ENCODE assay signal across 14 cellular contexts in the genomic region with DNA sequence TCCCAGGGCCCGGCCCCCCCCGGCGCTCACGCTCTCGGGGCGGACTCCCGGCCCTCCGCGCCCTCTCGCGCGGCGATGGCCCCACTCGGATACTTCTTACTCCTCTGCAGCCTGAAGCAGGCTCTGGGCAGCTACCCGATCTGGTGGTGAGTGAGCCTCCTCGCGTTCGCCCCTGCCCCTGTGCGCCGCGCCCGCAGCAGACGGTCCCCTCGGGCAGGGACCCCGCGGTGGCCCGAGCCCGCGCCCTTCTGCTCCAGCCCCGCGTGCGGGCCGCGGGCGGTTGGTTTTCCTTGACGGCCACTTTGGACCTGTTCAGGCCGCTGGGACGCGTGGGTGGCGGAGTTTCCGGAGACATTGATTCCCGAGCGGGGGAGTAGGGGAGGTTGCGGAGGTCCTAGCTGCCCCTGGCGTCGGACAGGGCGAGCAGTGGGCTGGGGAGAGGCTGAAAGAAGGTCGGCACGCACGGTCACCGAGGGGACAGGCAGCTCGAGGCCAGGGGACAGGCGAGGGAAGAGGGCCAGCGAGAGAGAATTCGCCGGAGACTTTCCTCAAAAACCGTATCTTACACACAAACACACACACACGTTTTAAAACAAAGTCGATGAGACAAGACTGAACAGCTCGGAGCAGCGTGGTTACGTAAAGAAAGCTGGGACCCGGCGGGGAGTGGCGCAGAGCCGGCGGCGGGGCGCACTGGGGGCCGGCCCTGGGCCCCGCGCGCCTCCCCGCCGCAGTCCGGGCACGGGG. TPM values are rescaled to one million over a fixed set of nuclear protein-coding genes. Genes with fewer than 3 reads are reported as not detected.
DNase-seq lines count a peak whose midpoint lies in the region; ATAC-seq and TF ChIP-seq lines count a peak whose summit lies in the region.
"Had no signal": no experiment of that assay in that cellular context is flagged by ENCODE, and none has a peak within 500 bp of the region (broad histone marks: within the 10 kb centered on the region; RNA-seq: fewer than 3 reads in every experiment).

No MANE protein-coding gene starts in this region.

- H3K36me3 Mint-ChIP-seq in natural killer cell treated with Interleukin-12 subunit alpha and Interleukin-12 subunit beta and Interleukin-15 and Interleukin-18, amount 100 ng/mL, for 72 hours, result no peaks in the 10 kb centered on the region

- no peak overlapping the region for H3K4me3 Mint-ChIP-seq in natural killer cell treated with Interleukin-12 subunit alpha and Interleukin-12 subunit beta and Interleukin-15 and Interleukin-18, amount 100 ng/mL, for 72 hours
- H3K4me3 Mint-ChIP-seq: activated CD4-positive, alpha-beta T cell treated with anti-CD3 and anti-CD28 coated beads, Interleukin-2, amount 10 ng/mL, durations not matched to agents 7 days and 5 days had no signal

- TF ChIP-seq CTCF in coronary artery (IDR thresholded peaks at IDR 0.05), result no peak

- peak; percentile 48 for DNase-seq in AG20443 (ENCODE audit: low spot score)
- peak; percentile 66 for DNase-seq in HEK293T (ENCODE audit: extremely low spot score)
- peak; percentile 54 for DNase-seq in coronary artery (ENCODE audit: low spot score)
- DNase-seq in natural killer cell treated with Interleukin-12 subunit alpha and Interleukin-12 subunit beta and Interleukin-15 and Interleukin-18, amount 100 ng/mL, for 72 hours (ENCODE audit: low spot score), result peak; percentile 44
- DNase-seq in SK-N-DZ (ENCODE audit: low spot score), result no peak
- no peak for DNase-seq in NCI-H1105 treated with DMSO at 0.1 percent for 48 hours (lab: John Stamatoyannopoulos, UW)
- no peak for DNase-seq in stimulated activated naive CD4-positive, alpha-beta T cell (lab: John Stamatoyannopoulos, UW)
- DNase-seq: activated CD4-positive, alpha-beta T cell treated with anti-CD3 and anti-CD28 coated beads, Interleukin-2, amount 10 ng/mL, durations not matched to agents 7 days and 5 days; Calu3; stimulated activated CD4-positive, alpha-beta T cell treated with anti-CD3 and anti-CD28 coated beads, Interleukin-4, amount 100 ng/mL, for 1 hour had no signal

- H3K27ac Mint-ChIP-seq in natural killer cell treated with Interleukin-12 subunit alpha and Interleukin-12 subunit beta and Interleukin-15 and Interleukin-18, amount 100 ng/mL, for 72 hours, result no peak overlapping the region
- H3K27ac Mint-ChIP-seq: activated CD4-positive, alpha-beta T cell treated with anti-CD3 and anti-CD28 coated beads, Interleukin-2, amount 10 ng/mL, durations not matched to agents 7 days and 5 days had no signal

- no peaks in the 10 kb centered on the region for H3K4me1 Mint-ChIP-seq in natural killer cell treated with Interleukin-12 subunit alpha and Interleukin-12 subunit beta and Interleukin-15 and Interleukin-18, amount 100 ng/mL, for 72 hours (ENCODE audit: low read depth in 2 of 2)

- H3K4me3 ChIP-seq in coronary artery, result peak overlapping the region; percentile 30
- H3K4me3 ChIP-seq: body of pancreas had no signal

- ATAC-seq in natural killer cell treated with Interleukin-12 subunit alpha and Interleukin-12 subunit beta and Interleukin-15 and Interleukin-18, amount 100 ng/mL, for 72 hours, result no peak
- ATAC-seq in HG03196 (IDR thresholded peaks at IDR 0.05; ENCODE audit: unreplicated experiment), result no peak
- ATAC-seq: body of pancreas, foreskin keratinocyte had no signal

- POLR2A ChIA-PET in HEK293T (lab: Yijun Ruan, JAX), result no interaction called here

- H3K27me3 Mint-ChIP-seq in natural killer cell treated with Interleukin-12 subunit alpha and Interleukin-12 subunit beta and Interleukin-15 and Interleukin-18, amount 100 ng/mL, for 72 hours, result peaks cover 15 to 32% of the 10 kb centered on the region in 2 donors

- H3K9me3 Mint-ChIP-seq in natural killer cell treated with Interleukin-12 subunit alpha and Interleukin-12 subunit beta and Interleukin-15 and Interleukin-18, amount 100 ng/mL, for 72 hours, result no peaks in the 10 kb centered on the region
- H3K9me3 Mint-ChIP-seq: activated CD4-positive, alpha-beta T cell treated with anti-CD3 and anti-CD28 coated beads, Interleukin-2, amount 10 ng/mL, durations not matched to agents 7 days and 5 days had no signal

- H3K27ac ChIP-seq in coronary artery, result no peak overlapping the region
- H3K27ac ChIP-seq: body of pancreas, foreskin keratinocyte, KMS-11 had no signal

- CTCF ChIA-PET in HEK293T (lab: Yijun Ruan, JAX), result interaction anchor here (0.5 kb wide), 1 partner anchor 246 kb away, joined by 3 read pairs; no protein-coding TSS in a partner anchor

TF ChIP-seq in HEK293T, 16 proteins besides CTCF, POLR2A, EP300 and RAD21:
- TF ChIP-seq L3MBTL2 (conservative IDR thresholded peaks at IDR 0.05) (peak; percentile 85), ELF4 (IDR thresholded peaks at IDR 0.05) (no peak)

RNA-seq across cellular contexts. Expression of gene WNT3A, which starts 0.4 kb away (rescaled TPM):
- total RNA-seq in natural killer cell treated with Interleukin-12 subunit alpha and Interleukin-12 subunit beta and Interleukin-15 and Interleukin-18, amount 100 ng/mL, for 72 hours, result not detected
- polyA plus RNA-seq in SK-N-DZ (2014; cell fraction: cytosol; rRNA removed), result not detected in 2 replicates
- polyA plus RNA-seq in SK-N-DZ (2014; cell fraction: nucleus; rRNA removed), result not detected in 2 replicates
- total RNA-seq: activated CD4-positive, alpha-beta T cell treated with anti-CD3 and anti-CD28 coated beads, Interleukin-2, amount 10 ng/mL, durations not matched to agents 7 days and 5 days; body of pancreas; Calu3 had no signal

RNA-seq across cellular contexts. Expression of gene WNT9A, which starts 59.5 kb away (rescaled TPM):
- total RNA-seq in natural killer cell treated with Interleukin-12 subunit alpha and Interleukin-12 subunit beta and Interleukin-15 and Interleukin-18, amount 100 ng/mL, for 72 hours, result under 1 TPM in 1 of 2 donors, not detected in 1; 0.11 TPM
- 0.38 and 0.44 TPM in 2 replicates for polyA plus RNA-seq in SK-N-DZ (2014; cell fraction: cytosol; rRNA removed)
- polyA plus RNA-seq in SK-N-DZ (2014; cell fraction: nucleus; rRNA removed), result 0.46 and 1.2 TPM in 2 replicates

Comparison
In these comparisons a context has a peak if more than half of its experiments do, and no peak if none do; other contexts are left out.
1. DNase-seq: peak in AG20443 (single experiment), HEK293T (single experiment), coronary artery (single experiment) and natural killer cell treated with Interleukin-12 subunit alpha and Interleukin-12 subunit beta and Interleukin-15 and Interleukin-18, amount 100 ng/mL, for 72 hours (single experiment); none in SK-N-DZ (single experiment), NCI-H1105 treated with DMSO at 0.1 percent for 48 hours (single experiment) and stimulated activated naive CD4-positive, alpha-beta T cell (0 of 6).